Comparison of ENCODE assay signal across 8 cellular contexts in genomic region chr20:28602401-28603217, GRCh38.
DNase-seq lines count a peak whose midpoint lies in the region; ATAC-seq and TF ChIP-seq lines count a peak whose summit lies in the region.
"Not testable (repeated sequence)": the region's sequence is repeated elsewhere in the genome, so short reads cannot be mapped to it uniquely, and the experiment has no call there.

No MANE protein-coding gene starts in this region.

- not testable (repeated sequence) for H3K27me3 ChIP-seq in A673 (replicated peaks; ENCODE audit: insufficient read depth, low read depth, low read length, poor library complexity); OCI-LY1 (ENCODE audit: insufficient read depth, low read length); right lobe of liver

- POLR2A ChIA-PET in A673 (lab: Charles Lee; ENCODE audit: low non-redundant PET), result not testable (repeated sequence)

- H3F3A ChIP-seq in OCI-LY1 (ENCODE audit: insufficient read depth, low read length), result not testable (repeated sequence)

- H3K9me3 ChIP-seq in A673 (ENCODE audit: low read depth, low read length, poor library complexity, severe bottlenecking); OCI-LY1 (ENCODE audit: low read length); right lobe of liver: not testable (repeated sequence)

- peak overlapping the region; percentile 98 for H3K27ac Mint-ChIP-seq in activated T-cell treated with anti-CD3 and anti-CD28 coated beads, Interleukin-2, amount 50 U/mL, for 72 hours

- H3K4me2 ChIP-seq in OCI-LY1 (ENCODE audit: low read length), result peak overlapping the region; percentile 65

- TF ChIP-seq CTCF in A673 (conservative IDR thresholded peaks at IDR 0.05; ENCODE audit: low read depth, low read length) (peak; percentile 62), OCI-LY1 (IDR thresholded peaks at IDR 0.05; ENCODE audit: low read length) (peak; percentile 73), right lobe of liver (IDR thresholded peaks at IDR 0.05) (peak; percentile 37 to 74 (median 66))

- CTCF ChIA-PET in A673 (lab: Charles Lee), result interaction anchor here (0.6 kb wide), 1 partner anchor 10 kb away, joined by 3 read pairs; no protein-coding TSS in a partner anchor

- DNase-seq in A673 (ENCODE audit: low spot score) (peak; percentile 80), epidermal melanocyte (ENCODE audit: insufficient read length, low spot score) (peak; percentile 26), right lobe of liver (peak; percentile 86 to 91 (median 90))
- DNase-seq in activated T-cell treated with anti-CD3 and anti-CD28 coated beads, Interleukin-2, amount 50 U/mL, for 72 hours, result peak; percentile 83 to 85
- peak; percentile 35 to 67 (median 60) for DNase-seq in stimulated activated CD4-positive, alpha-beta T cell treated with anti-CD3 and anti-CD28 coated beads, Interleukin-1b, Interleukin-23, amount 100 ng/mL, for 24 hours (ENCODE audit: low read depth in 4 of 4, low spot score in 1 of 4)

- not testable (repeated sequence) for H3K36me3 ChIP-seq in A673 (ENCODE audit: insufficient read depth, low read length, poor library complexity, severe bottlenecking); OCI-LY1 (ENCODE audit: insufficient read depth, low read length); right lobe of liver

- WGBS in right lobe of liver (ENCODE audit: insufficient coverage, low coverage, low lambda C conversion rate, missing lambda C conversion rate), result 12% methylated on average over 11 of the region's 71 CpGs

- not testable (repeated sequence) for BruUV-seq in A673 (replicated peaks; lab: Mats Ljungman, UMichigan)

- not testable (repeated sequence) for H3K9me2 ChIP-seq in OCI-LY1 (ENCODE audit: low read depth, low read length)

- H3K9me3 Mint-ChIP-seq in activated T-cell treated with anti-CD3 and anti-CD28 coated beads, Interleukin-2, amount 50 U/mL, for 72 hours, result not testable (repeated sequence)

- H2AFZ ChIP-seq in OCI-LY1 (ENCODE audit: low read length), result 0 out of 2 replicates have a peak overlapping the region, but pooled peaks have one; percentile 56

- H3K36me3 Mint-ChIP-seq in activated T-cell treated with anti-CD3 and anti-CD28 coated beads, Interleukin-2, amount 50 U/mL, for 72 hours (ENCODE audit: insufficient read depth in 2 of 2), result not testable (repeated sequence)

- H3K4me1 ChIP-seq in A673 (ENCODE audit: insufficient read depth, low read length, poor library complexity, severe bottlenecking); right lobe of liver: not testable (repeated sequence)
- H3K4me1 ChIP-seq in OCI-LY1 (ENCODE audit: insufficient read depth, low read length, severe bottlenecking), result peaks cover 10% of the 10 kb centered on the region

- H3K4me3 ChIP-seq in A673 (ENCODE audit: low read depth, low read length, poor library complexity, severe bottlenecking) (peak overlapping the region; percentile 60), OCI-LY1 (ENCODE audit: low read depth, low read length, poor library complexity, severe bottlenecking) (peak overlapping the region; percentile 67), right lobe of liver (peak overlapping the region; percentile 47 to 81 (median 78))

- H3K9ac ChIP-seq in OCI-LY1 (ENCODE audit: low read length), result peak overlapping the region; percentile 75

- intact Hi-C loops in A673 (cut with micrococcal nuclease; ENCODE audit: unreplicated experiment); right lobe of liver (cut with DNase I): not testable (repeated sequence)

- not testable (repeated sequence) for H4K20me1 ChIP-seq in OCI-LY1 (ENCODE audit: insufficient read depth, low read length)

- peak; percentile 45 for TF ChIP-seq POLR2A in right lobe of liver (IDR thresholded peaks at IDR 0.05)

- peaks cover 26% of the 10 kb centered on the region for H3K4me1 Mint-ChIP-seq in activated T-cell treated with anti-CD3 and anti-CD28 coated beads, Interleukin-2, amount 50 U/mL, for 72 hours (ENCODE audit: low read depth)

- H3K27ac ChIP-seq in A673 (ENCODE audit: low read depth, low read length, poor library complexity, severe bottlenecking); OCI-LY1 (ENCODE audit: low read depth, low read length, poor library complexity, severe bottlenecking): not testable (repeated sequence)
- H3K27ac ChIP-seq in right lobe of liver, result peak overlapping the region; percentile 53 to 66 (median 62)

- H3K27me3 Mint-ChIP-seq in activated T-cell treated with anti-CD3 and anti-CD28 coated beads, Interleukin-2, amount 50 U/mL, for 72 hours (ENCODE audit: low read depth), result not testable (repeated sequence)

- ATAC-seq in GM18861 (IDR thresholded peaks at IDR 0.05; ENCODE audit: unreplicated experiment) (peak; percentile 100), HG02870 (IDR thresholded peaks at IDR 0.05; ENCODE audit: unreplicated experiment) (peak; percentile 99), right lobe of liver (peak; percentile 99 to 100 (median 100))
- ATAC-seq in activated T-cell treated with anti-CD3 and anti-CD28 coated beads, Interleukin-2, amount 50 U/mL, for 72 hours (replicated peaks in 1 of 2), result peak; percentile 97

- H3K79me2 ChIP-seq in OCI-LY1 (ENCODE audit: insufficient read depth, low read length), result not testable (repeated sequence)

- H3K4me3 Mint-ChIP-seq in activated T-cell treated with anti-CD3 and anti-CD28 coated beads, Interleukin-2, amount 50 U/mL, for 72 hours, result peak overlapping the region; percentile 71 to 96

Comparison
In these comparisons a context has a peak if more than half of its experiments do, and no peak if none do; other contexts are left out.
1. DNase-seq: peak in every context shown above with its lines; median percentile 90 in right lobe of liver; 84 in activated T-cell treated with anti-CD3 and anti-CD28 coated beads, Interleukin-2, amount 50 U/mL, for 72 hours; 80 in A673; 60 in stimulated activated CD4-positive, alpha-beta T cell treated with anti-CD3 and anti-CD28 coated beads, Interleukin-1b, Interleukin-23, amount 100 ng/mL, for 24 hours; 26 in epidermal melanocyte.